21 cellular contexts compared by ENCODE assay signal in genomic region chr13:94696171-94696570, GRCh38. TPM values are rescaled to one million over a fixed set of nuclear protein-coding genes. Genes with fewer than 3 reads are reported as not detected.
"Had no signal": no experiment of that assay in that cellular context is flagged by ENCODE, and none has a peak within 500 bp of the region (broad histone marks: within the 10 kb centered on the region; RNA-seq: fewer than 3 reads in every experiment).

No MANE protein-coding gene starts in this region.

- H3K4me3 ChIP-seq: breast epithelium, SK-N-MC had no signal

- H3K9me3 ChIP-seq: breast epithelium had no signal

- H3K27ac ChIP-seq: breast epithelium, SK-N-MC, WERI-Rb-1 had no signal

- H3K36me3 ChIP-seq: breast epithelium, WERI-Rb-1 had no signal

- H3K4me1 ChIP-seq: breast epithelium had no signal

- DNase-seq: activated CD4-positive, alpha-beta memory T cell treated with anti-CD3 and anti-CD28 coated beads, Interleukin-2, amount 10 ng/mL, durations not matched to agents 7 days and 5 days; activated CD4-positive, alpha-beta T cell treated with anti-CD3 and anti-CD28 coated beads for 36 hours; activated CD4-positive, alpha-beta T cell treated with anti-CD3 and anti-CD28 coated beads, Interleukin-2, amount 50 U/mL, for 1 hour; activated gamma-delta T cell; activated naive CD4-positive, alpha-beta T cell treated with anti-CD3 and anti-CD28 coated beads for 36 hours; activated T-cell treated with anti-CD3 and anti-CD28 coated beads for 4 hours; activated T-cell treated with anti-CD3 and anti-CD28 coated beads, Interleukin-2, amount 50 U/mL, for 48 hours; caudate nucleus; NCI-H1417; NCI-H1930; NCI-H446; NCI-H524; PC-3; SIG-M5; T-helper 1 cell; WERI-Rb-1 had no signal

- ATAC-seq: activated CD4-positive, alpha-beta T cell treated with anti-CD3 and anti-CD28 coated beads for 36 hours; activated T-helper 17 cell treated with anti-CD3 and anti-CD28 coated beads, Interleukin-2, amount 50 U/mL, for 72 hours; PC-3 had no signal

RNA-seq across cellular contexts. Expression of gene SOX21, which starts 16.2 kb away (rescaled TPM):
- total RNA-seq: activated CD4-positive, alpha-beta memory T cell treated with anti-CD3 and anti-CD28 coated beads, Interleukin-2, amount 10 ng/mL, durations not matched to agents 7 days and 5 days; activated CD4-positive, alpha-beta T cell treated with anti-CD3 and anti-CD28 coated beads for 36 hours; activated CD8-positive, alpha-beta memory T cell treated with anti-CD3 and anti-CD28 coated beads for 36 hours; activated naive CD4-positive, alpha-beta T cell treated with anti-CD3 and anti-CD28 coated beads for 36 hours; activated T-helper 17 cell treated with anti-CD3 and anti-CD28 coated beads, Interleukin-2, amount 50 U/mL, for 72 hours; breast epithelium; RPMI7951 had no signal
